ENCODE assay signal across 8 cellular contexts in the genomic region with DNA sequence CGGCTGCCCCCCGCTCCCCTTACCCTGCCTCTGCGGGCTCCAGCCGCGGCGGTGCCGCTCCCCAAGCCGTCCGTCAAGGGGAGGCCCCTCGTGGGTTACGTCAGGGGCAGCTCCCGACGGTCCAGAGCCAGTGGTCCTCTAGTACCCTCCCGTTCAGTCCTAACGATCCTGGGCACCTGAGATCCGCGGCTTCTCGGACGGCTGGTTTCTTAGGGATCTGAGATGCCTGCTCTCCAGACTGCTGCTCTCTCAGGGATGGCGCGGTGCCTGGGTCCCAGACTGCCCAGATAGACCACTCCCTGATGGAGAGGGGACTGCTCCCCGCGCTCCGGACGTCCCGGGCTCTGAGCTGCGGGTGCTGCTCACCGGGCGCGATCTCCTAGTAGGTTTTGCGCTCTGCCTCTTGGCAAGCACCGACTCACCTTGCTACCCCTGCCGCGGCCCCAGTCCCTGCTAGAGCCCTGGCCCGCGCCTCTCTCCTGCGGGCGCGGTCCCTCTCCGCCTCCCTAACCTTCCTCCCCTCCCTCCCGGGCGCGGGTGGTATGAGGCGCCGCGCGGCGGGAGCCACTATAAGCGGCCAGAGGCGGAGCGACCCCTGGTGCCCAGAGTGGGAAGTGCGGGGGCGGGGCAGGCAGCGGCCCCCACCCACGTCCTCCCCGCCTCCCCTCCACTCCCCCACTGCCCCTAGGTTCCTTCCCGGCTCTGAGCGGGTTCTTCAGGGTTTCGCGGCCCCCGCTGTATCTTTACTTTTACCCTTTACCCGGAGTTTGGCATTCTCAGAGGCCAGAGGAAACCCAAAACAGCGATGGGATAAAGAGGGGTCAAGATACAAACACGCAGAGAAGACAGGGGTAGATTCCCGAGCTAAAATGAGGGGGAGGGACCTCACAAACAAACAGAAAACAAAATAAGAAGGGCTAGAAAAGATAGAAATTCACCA. TPM values are rescaled to one million over a fixed set of nuclear protein-coding genes. Genes with fewer than 3 reads are reported as not detected.
DNase-seq lines count a peak whose midpoint lies in the region; ATAC-seq and TF ChIP-seq lines count a peak whose summit lies in the region.

TSS of gene C1QL4 (minus strand) at position 544 of the 940 bp plus-strand sequence. CDS start 711 bp downstream, outside the sequence.

- POLR2A ChIA-PET in Panc1 (lab: Charles Lee) = no interaction called here

- no peaks in the 10 kb centered on the region for H3K9me3 ChIP-seq in Panc1 (ENCODE audit: control insufficient read depth, insufficient read depth, low read depth, low read length)

- peak within 1 kb of the TSS; percentile 45 for H3K4me3 Mint-ChIP-seq in natural killer cell treated with Interleukin-12 subunit alpha and Interleukin-12 subunit beta and Interleukin-15 and Interleukin-18, amount 100 ng/mL, for 72 hours

- peak; percentile 99 for TF ChIP-seq CTCF in Panc1 (IDR thresholded peaks at IDR 0.05)

- no peak within 1 kb of the TSS for H3K27ac ChIP-seq in Panc1 (ENCODE audit: low read length)

- H3K4me1 ChIP-seq in Panc1 (ENCODE audit: control insufficient read depth, insufficient read depth, low read length) = peaks cover 8% of the 10 kb centered on the region; the same call in 1 of the 2 replicates

- no peaks in the 10 kb centered on the region for H3K27me3 ChIP-seq in Panc1 (ENCODE audit: control insufficient read depth, insufficient read depth, low read length)

- no peaks in the 10 kb centered on the region for H3K36me3 ChIP-seq in Panc1 (ENCODE audit: control insufficient read depth, insufficient read depth, low read length)

- H3K27ac Mint-ChIP-seq in natural killer cell treated with Interleukin-12 subunit alpha and Interleukin-12 subunit beta and Interleukin-15 and Interleukin-18, amount 100 ng/mL, for 72 hours = no peak within 1 kb of the TSS

- H3K36me3 Mint-ChIP-seq in natural killer cell treated with Interleukin-12 subunit alpha and Interleukin-12 subunit beta and Interleukin-15 and Interleukin-18, amount 100 ng/mL, for 72 hours = no peaks in the 10 kb centered on the region

- CTCF ChIA-PET in Panc1 (lab: Charles Lee) = interaction anchor here (0.6 to 2.6 kb wide), 8 partner anchors 10 to 308 kb away, joined by 3 to 14 read pairs (median 4); partner anchors contain the start of genes DNAJC22 and PRPH

- no TSS peak for BruUV-seq in Panc1 (replicated peaks; lab: Mats Ljungman, UMichigan)

- peaks cover 11 to 20% of the 10 kb centered on the region in 2 donors for H3K4me1 Mint-ChIP-seq in natural killer cell treated with Interleukin-12 subunit alpha and Interleukin-12 subunit beta and Interleukin-15 and Interleukin-18, amount 100 ng/mL, for 72 hours (ENCODE audit: low read depth in 2 of 2)

- intact Hi-C loops in Panc1 (cut with micrococcal nuclease; ENCODE audit: unreplicated experiment) = loop anchor here (5.0 kb wide), 1 partner anchor 50 kb away; no protein-coding TSS in a partner anchor

- peak; percentile 83 for ATAC-seq in Panc1
- ATAC-seq in natural killer cell treated with Interleukin-12 subunit alpha and Interleukin-12 subunit beta and Interleukin-15 and Interleukin-18, amount 100 ng/mL, for 72 hours = peak; percentile 87 to 92

- peak; percentile 78 for DNase-seq in SIG-M5 treated with dmso at 0.1 percent for 504 hours (lab: John Stamatoyannopoulos, UW; ENCODE audit: unreplicated experiment)
- no peak for DNase-seq in SIG-M5 (lab: John Stamatoyannopoulos, UW)
- peak; percentile 96 for DNase-seq in HuH-7 (ENCODE audit: low spot score)
- DNase-seq in Panc1 (ENCODE audit: low read depth, low spot score) = no peak
- DNase-seq in activated T-helper 1 cell treated with Interleukin-2 at 50 U/mL for 16 hours (ENCODE audit: low read depth) = peak; percentile 80
- DNase-seq in fibroblast of peridontal ligament (ENCODE audit: extremely low read depth) = peak; percentile 39
- peak; percentile 86 for DNase-seq in natural killer cell treated with Interleukin-12 subunit alpha and Interleukin-12 subunit beta and Interleukin-15 and Interleukin-18, amount 100 ng/mL, for 72 hours (ENCODE audit: low spot score)
- DNase-seq in stimulated activated naive CD4-positive, alpha-beta T cell (lab: John Stamatoyannopoulos, UW) = peak; percentile 63 to 91 (median 85)

- H3K27me3 Mint-ChIP-seq in natural killer cell treated with Interleukin-12 subunit alpha and Interleukin-12 subunit beta and Interleukin-15 and Interleukin-18, amount 100 ng/mL, for 72 hours = peaks cover 54 to 62% of the 10 kb centered on the region in 2 donors

- H3K4me3 ChIP-seq in Panc1 (ENCODE audit: low read depth in 2 of 2, low read length in 2 of 2) = peak within 1 kb of the TSS; percentile 56 to 65

- in situ Hi-C loops in Panc1 (cut with HindIII; ENCODE audit: low pct_unique_long_range_greater_than_20kb, low sequenced_read_pairs) = no loop called here

- no peaks in the 10 kb centered on the region for H3K9me3 Mint-ChIP-seq in natural killer cell treated with Interleukin-12 subunit alpha and Interleukin-12 subunit beta and Interleukin-15 and Interleukin-18, amount 100 ng/mL, for 72 hours

RNA-seq across cellular contexts. Expression of gene C1QL4, which starts in this region (rescaled TPM):
- 2.1 TPM for total RNA-seq in Panc1 (2021; ENCODE audit: unreplicated experiment)
- polyA plus RNA-seq in Panc1 (2012; ENCODE audit: insufficient read length) = 3.2 TPM
- total RNA-seq in natural killer cell treated with Interleukin-12 subunit alpha and Interleukin-12 subunit beta and Interleukin-15 and Interleukin-18, amount 100 ng/mL, for 72 hours = not detected

Comparison
In these comparisons a context has a peak if more than half of its experiments do, and no peak if none do; other contexts are left out.
1. DNase-seq: peak in SIG-M5 treated with dmso at 0.1 percent for 504 hours (single experiment), HuH-7 (single experiment), activated T-helper 1 cell treated with Interleukin-2 at 50 U/mL for 16 hours (single experiment), fibroblast of peridontal ligament (single experiment) and stimulated activated naive CD4-positive, alpha-beta T cell (6 of 6); none in SIG-M5 (single experiment) and Panc1 (single experiment).
2. Peak in DNase-seq and ATAC-seq in natural killer cell treated with Interleukin-12 subunit alpha and Interleukin-12 subunit beta and Interleukin-15 and Interleukin-18, amount 100 ng/mL, for 72 hours; RNA of the gene not detected or under 1 TPM.